Comparison of ENCODE assay signal across 8 cellular contexts in the genomic region with DNA sequence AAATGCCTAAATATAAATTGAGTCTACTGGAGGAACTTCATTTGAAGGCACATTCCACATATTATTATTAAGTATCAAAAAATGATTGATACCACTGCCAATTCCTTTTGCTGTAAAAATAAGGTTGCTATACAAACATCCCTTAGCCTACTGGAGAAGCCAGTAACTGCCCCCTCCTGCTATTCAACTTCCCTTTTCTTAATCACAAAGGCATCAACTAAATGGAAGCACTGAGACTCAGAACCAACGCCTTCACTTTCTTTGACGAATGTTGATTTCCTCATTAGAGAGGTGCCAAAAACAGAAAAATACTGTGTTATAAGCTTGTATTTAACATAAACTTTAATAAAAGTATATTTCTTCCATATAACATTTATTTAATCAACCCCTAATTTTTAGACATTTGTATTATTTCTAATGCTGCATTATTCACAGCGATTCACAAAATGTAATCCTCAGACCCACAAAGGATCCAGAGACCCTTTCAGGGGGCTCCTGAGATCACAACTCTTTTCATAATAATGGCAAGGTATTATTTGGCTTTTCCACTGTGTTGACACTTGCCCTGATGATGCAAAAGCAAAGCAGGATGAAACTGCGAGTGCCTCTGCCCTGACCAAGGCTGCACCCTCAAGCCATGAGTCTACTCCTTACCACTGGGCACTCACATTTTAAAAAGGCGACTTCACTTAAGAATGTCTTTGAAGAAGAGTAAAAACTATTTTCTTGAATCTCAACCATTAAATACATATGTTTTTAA. TPM values are rescaled to one million over a fixed set of nuclear protein-coding genes. Genes with fewer than 3 reads are reported as not detected.
DNase-seq lines count a peak whose midpoint lies in the region; ATAC-seq and TF ChIP-seq lines count a peak whose summit lies in the region.

No MANE protein-coding gene starts in this region.

- ATAC-seq in GM21515 (IDR thresholded peaks at IDR 0.05; ENCODE audit: unreplicated experiment): peak; percentile 34

- H3K27ac Mint-ChIP-seq in HFFc6: no peak overlapping the region; the same call in 1 of the 2 replicates

- no peaks in the 10 kb centered on the region for H3K9me3 Mint-ChIP-seq in HFFc6

- no peak for TF ChIP-seq CTCF in HFFc6 (IDR thresholded peaks at IDR 0.05)

- DNase-seq in AG20443 (ENCODE audit: low spot score) (peak; percentile 28), SKM-1 (lab: John Stamatoyannopoulos, UW; ENCODE audit: unreplicated experiment) (peak; percentile 67), germinal center (ENCODE audit: low spot score) (peak; percentile 46), HFFc6 (no peak), cerebellum (ENCODE audit: low spot score) (no peak)
- no peak for DNase-seq in stimulated activated CD4-positive, alpha-beta T cell treated with anti-CD3 and anti-CD28 coated beads, Interleukin-12 subunit alpha, Interleukin-12 subunit beta, amount 100 ng/mL, for 4 hours
- DNase-seq in stimulated activated CD4-positive, alpha-beta T cell treated with anti-CD3 and anti-CD28 coated beads, Interleukin-2, amount 100 ng/mL, for 24 hours: no peak

- no peaks in the 10 kb centered on the region for H3K36me3 Mint-ChIP-seq in HFFc6 (ENCODE audit: low read depth)

- peaks cover 46% of the 10 kb centered on the region for H3K4me1 Mint-ChIP-seq in HFFc6 (ENCODE audit: low read depth)

- no peak overlapping the region for H3K4me3 Mint-ChIP-seq in HFFc6

- H3K27me3 Mint-ChIP-seq in HFFc6 (ENCODE audit: insufficient read depth): no peaks in the 10 kb centered on the region; the same call in 1 of the 2 replicates

RNA-seq across cellular contexts. Expression of a gene that starts 11.6 kb away (rescaled TPM):
- total RNA-seq in HFFc6 (2021; fragmentation: NEBNext Ultra II Directional; extraction: Animal tissue kit (Norgen Biotek cat#: 25700)): 10 to 100 TPM; 25.5 to 37.7 (median 33.4) TPM
- total RNA-seq in cerebellum: 17.1 TPM

RNA-seq across cellular contexts. Expression of a gene that starts 53.8 kb away (rescaled TPM):
- total RNA-seq in HFFc6 (2021; fragmentation: NEBNext Ultra II Directional; extraction: Animal tissue kit (Norgen Biotek cat#: 25700)): 10 to 100 TPM; 12.0 to 16.2 (median 14.6) TPM
- 9.3 TPM for total RNA-seq in cerebellum

Comparison
In these comparisons a context has a peak if more than half of its experiments do, and no peak if none do; other contexts are left out.
1. DNase-seq: peak in AG20443 (single experiment), SKM-1 (single experiment) and germinal center (single experiment); none in HFFc6 (single experiment), stimulated activated CD4-positive, alpha-beta T cell treated with anti-CD3 and anti-CD28 coated beads, Interleukin-12 subunit alpha, Interleukin-12 subunit beta, amount 100 ng/mL, for 4 hours (single experiment), stimulated activated CD4-positive, alpha-beta T cell treated with anti-CD3 and anti-CD28 coated beads, Interleukin-2, amount 100 ng/mL, for 24 hours (0 of 2) and cerebellum (single experiment).